Comparison of ENCODE assay signal across 1 cellular context in the genomic region with DNA sequence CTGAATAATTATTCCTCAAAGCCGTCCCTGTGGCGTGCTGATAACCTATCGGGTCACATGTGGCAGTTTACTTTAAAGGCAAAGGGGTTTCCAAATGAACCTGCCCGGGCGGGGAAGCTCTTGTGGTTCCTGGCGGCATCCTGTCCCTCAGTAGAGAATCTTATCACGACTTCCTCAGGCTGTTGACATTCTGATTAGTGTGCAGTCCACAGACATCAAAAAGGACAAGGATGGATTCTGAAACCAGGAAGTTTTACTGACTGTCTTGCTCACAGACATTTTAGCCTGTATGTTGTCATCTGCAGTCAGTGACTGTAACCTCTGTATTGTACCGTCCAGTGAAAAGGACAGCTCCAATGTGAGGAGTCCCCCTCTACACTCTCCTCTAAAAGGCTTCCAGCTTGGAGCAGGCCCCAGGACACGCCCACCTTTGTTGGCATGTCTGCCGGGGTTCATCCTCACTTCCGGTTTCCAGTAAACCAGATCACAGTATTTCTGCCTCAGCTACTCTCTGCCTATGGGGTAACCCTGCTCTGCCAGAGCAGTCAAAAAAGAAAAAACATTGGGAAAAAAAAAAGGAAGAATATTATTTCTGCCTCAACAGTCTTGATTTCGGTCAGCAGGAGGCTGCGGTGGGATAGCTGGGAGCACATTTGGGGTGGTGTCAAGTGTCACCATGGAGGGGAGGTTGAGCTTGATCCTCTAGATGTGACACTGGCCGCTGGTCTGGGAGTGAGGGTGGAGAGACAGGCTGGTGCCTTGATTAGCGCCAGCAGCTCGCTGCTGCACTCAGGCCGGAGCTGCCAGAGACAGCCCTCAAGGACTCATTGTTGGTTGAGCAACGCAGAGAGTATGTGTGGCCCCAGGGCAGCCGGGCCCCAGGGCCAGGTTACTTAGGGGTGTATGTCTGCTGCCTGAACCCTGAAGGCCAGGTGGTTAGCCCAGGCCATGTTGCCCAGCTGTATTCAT.
TF ChIP-seq lines count a peak whose summit lies in the region.

No MANE protein-coding gene starts in this region.

TF ChIP-seq in HepG2, 621 proteins besides CTCF, POLR2A, EP300 and RAD21 (continued from another document and continues in another):
- TF ChIP-seq, protein P1, sequence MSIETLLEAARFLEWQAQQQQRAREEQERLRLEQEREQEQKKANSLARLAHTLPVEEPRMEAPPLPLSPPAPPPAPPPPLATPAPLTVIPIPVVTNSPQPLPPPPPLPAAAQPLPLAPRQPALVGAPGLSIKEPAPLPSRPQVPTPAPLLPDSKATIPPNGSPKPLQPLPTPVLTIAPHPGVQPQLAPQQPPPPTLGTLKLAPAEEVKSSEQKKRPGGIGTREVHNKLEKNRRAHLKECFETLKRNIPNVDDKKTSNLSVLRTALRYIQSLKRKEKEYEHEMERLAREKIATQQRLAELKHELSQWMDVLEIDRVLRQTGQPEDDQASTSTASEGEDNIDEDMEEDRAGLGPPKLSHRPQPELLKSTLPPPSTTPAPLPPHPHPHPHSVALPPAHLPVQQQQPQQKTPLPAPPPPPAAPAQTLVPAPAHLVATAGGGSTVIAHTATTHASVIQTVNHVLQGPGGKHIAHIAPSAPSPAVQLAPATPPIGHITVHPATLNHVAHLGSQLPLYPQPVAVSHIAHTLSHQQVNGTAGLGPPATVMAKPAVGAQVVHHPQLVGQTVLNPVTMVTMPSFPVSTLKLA (IDR thresholded peaks at IDR 0.05): no peak
- TF ChIP-seq, protein P2, sequence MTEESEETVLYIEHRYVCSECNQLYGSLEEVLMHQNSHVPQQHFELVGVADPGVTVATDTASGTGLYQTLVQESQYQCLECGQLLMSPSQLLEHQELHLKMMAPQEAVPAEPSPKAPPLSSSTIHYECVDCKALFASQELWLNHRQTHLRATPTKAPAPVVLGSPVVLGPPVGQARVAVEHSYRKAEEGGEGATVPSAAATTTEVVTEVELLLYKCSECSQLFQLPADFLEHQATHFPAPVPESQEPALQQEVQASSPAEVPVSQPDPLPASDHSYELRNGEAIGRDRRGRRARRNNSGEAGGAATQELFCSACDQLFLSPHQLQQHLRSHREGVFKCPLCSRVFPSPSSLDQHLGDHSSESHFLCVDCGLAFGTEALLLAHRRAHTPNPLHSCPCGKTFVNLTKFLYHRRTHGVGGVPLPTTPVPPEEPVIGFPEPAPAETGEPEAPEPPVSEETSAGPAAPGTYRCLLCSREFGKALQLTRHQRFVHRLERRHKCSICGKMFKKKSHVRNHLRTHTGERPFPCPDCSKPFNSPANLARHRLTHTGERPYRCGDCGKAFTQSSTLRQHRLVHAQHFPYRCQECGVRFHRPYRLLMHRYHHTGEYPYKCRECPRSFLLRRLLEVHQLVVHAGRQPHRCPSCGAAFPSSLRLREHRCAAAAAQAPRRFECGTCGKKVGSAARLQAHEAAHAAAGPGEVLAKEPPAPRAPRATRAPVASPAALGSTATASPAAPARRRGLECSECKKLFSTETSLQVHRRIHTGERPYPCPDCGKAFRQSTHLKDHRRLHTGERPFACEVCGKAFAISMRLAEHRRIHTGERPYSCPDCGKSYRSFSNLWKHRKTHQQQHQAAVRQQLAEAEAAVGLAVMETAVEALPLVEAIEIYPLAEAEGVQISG (CRISPR knock-in tag; IDR thresholded peaks at IDR 0.05): peak; percentile 8
- TF ChIP-seq ZSCAN22 (CRISPR knock-in tag; IDR thresholded peaks at IDR 0.05) (no peak; the same call in 1 of the 2 replicates), ZNF160 (CRISPR knock-in tag; IDR thresholded peaks at IDR 0.05) (no peak), ZNF761 (CRISPR knock-in tag; conservative IDR thresholded peaks at IDR 0.05) (no peak; the same call in 1 of the 2 replicates), FOXO1 (CRISPR knock-in tag; IDR thresholded peaks at IDR 0.05) (0 out of 2 replicates have a peak, but pooled peaks have one; percentile 49), FOXA3 (CRISPR knock-in tag; IDR thresholded peaks at IDR 0.05) (peak; percentile 91), AKAP8 (CRISPR knock-in tag; IDR thresholded peaks at IDR 0.05) (0 out of 2 replicates have a peak, but pooled peaks have one; percentile 71), ARHGAP35 (CRISPR knock-in tag; IDR thresholded peaks at IDR 0.05; ENCODE audit: borderline replicate concordance) (no peak), ZNF720 (CRISPR knock-in tag; IDR thresholded peaks at IDR 0.05) (no peak), ZNF207 (IDR thresholded peaks at IDR 0.05; ENCODE audit: borderline replicate concordance) (no peak)
- TF ChIP-seq, protein P3, sequence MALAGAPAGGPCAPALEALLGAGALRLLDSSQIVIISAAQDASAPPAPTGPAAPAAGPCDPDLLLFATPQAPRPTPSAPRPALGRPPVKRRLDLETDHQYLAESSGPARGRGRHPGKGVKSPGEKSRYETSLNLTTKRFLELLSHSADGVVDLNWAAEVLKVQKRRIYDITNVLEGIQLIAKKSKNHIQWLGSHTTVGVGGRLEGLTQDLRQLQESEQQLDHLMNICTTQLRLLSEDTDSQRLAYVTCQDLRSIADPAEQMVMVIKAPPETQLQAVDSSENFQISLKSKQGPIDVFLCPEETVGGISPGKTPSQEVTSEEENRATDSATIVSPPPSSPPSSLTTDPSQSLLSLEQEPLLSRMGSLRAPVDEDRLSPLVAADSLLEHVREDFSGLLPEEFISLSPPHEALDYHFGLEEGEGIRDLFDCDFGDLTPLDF (CRISPR knock-in tag; IDR thresholded peaks at IDR 0.05): 0 out of 2 replicates have a peak, but pooled peaks have one; percentile 40
- TF ChIP-seq, protein P4, sequence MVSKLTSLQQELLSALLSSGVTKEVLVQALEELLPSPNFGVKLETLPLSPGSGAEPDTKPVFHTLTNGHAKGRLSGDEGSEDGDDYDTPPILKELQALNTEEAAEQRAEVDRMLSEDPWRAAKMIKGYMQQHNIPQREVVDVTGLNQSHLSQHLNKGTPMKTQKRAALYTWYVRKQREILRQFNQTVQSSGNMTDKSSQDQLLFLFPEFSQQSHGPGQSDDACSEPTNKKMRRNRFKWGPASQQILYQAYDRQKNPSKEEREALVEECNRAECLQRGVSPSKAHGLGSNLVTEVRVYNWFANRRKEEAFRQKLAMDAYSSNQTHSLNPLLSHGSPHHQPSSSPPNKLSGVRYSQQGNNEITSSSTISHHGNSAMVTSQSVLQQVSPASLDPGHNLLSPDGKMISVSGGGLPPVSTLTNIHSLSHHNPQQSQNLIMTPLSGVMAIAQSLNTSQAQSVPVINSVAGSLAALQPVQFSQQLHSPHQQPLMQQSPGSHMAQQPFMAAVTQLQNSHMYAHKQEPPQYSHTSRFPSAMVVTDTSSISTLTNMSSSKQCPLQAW (CRISPR knock-in tag; IDR thresholded peaks at IDR 0.05): peak; percentile 14; the same call in 1 of the 2 replicates
- TF ChIP-seq, protein P5, sequence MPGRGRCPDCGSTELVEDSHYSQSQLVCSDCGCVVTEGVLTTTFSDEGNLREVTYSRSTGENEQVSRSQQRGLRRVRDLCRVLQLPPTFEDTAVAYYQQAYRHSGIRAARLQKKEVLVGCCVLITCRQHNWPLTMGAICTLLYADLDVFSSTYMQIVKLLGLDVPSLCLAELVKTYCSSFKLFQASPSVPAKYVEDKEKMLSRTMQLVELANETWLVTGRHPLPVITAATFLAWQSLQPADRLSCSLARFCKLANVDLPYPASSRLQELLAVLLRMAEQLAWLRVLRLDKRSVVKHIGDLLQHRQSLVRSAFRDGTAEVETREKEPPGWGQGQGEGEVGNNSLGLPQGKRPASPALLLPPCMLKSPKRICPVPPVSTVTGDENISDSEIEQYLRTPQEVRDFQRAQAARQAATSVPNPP (CRISPR knock-in tag; IDR thresholded peaks at IDR 0.05): no peak; the same call in 1 of the 2 replicates
- TF ChIP-seq, protein P6, sequence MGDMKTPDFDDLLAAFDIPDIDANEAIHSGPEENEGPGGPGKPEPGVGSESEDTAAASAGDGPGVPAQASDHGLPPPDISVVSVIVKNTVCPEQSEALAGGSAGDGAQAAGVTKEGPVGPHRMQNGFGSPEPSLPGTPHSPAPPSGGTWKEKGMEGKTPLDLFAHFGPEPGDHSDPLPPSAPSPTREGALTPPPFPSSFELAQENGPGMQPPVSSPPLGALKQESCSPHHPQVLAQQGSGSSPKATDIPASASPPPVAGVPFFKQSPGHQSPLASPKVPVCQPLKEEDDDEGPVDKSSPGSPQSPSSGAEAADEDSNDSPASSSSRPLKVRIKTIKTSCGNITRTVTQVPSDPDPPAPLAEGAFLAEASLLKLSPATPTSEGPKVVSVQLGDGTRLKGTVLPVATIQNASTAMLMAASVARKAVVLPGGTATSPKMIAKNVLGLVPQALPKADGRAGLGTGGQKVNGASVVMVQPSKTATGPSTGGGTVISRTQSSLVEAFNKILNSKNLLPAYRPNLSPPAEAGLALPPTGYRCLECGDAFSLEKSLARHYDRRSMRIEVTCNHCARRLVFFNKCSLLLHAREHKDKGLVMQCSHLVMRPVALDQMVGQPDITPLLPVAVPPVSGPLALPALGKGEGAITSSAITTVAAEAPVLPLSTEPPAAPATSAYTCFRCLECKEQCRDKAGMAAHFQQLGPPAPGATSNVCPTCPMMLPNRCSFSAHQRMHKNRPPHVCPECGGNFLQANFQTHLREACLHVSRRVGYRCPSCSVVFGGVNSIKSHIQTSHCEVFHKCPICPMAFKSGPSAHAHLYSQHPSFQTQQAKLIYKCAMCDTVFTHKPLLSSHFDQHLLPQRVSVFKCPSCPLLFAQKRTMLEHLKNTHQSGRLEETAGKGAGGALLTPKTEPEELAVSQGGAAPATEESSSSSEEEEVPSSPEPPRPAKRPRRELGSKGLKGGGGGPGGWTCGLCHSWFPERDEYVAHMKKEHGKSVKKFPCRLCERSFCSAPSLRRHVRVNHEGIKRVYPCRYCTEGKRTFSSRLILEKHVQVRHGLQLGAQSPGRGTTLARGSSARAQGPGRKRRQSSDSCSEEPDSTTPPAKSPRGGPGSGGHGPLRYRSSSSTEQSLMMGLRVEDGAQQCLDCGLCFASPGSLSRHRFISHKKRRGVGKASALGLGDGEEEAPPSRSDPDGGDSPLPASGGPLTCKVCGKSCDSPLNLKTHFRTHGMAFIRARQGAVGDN (CRISPR knock-in tag; IDR thresholded peaks at IDR 0.05): peak; percentile 92
- TF ChIP-seq, protein P7, sequence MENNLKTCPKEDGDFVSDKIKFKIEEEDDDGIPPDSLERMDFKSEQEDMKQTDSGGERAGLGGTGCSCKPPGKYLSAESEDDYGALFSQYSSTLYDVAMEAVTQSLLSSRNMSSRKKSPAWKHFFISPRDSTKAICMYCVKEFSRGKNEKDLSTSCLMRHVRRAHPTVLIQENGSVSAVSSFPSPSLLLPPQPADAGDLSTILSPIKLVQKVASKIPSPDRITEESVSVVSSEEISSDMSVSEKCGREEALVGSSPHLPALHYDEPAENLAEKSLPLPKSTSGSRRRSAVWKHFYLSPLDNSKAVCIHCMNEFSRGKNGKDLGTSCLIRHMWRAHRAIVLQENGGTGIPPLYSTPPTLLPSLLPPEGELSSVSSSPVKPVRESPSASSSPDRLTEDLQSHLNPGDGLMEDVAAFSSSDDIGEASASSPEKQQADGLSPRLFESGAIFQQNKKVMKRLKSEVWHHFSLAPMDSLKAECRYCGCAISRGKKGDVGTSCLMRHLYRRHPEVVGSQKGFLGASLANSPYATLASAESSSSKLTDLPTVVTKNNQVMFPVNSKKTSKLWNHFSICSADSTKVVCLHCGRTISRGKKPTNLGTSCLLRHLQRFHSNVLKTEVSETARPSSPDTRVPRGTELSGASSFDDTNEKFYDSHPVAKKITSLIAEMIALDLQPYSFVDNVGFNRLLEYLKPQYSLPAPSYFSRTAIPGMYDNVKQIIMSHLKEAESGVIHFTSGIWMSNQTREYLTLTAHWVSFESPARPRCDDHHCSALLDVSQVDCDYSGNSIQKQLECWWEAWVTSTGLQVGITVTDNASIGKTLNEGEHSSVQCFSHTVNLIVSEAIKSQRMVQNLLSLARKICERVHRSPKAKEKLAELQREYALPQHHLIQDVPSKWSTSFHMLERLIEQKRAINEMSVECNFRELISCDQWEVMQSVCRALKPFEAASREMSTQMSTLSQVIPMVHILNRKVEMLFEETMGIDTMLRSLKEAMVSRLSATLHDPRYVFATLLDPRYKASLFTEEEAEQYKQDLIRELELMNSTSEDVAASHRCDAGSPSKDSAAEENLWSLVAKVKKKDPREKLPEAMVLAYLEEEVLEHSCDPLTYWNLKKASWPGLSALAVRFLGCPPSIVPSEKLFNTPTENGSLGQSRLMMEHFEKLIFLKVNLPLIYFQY (CRISPR knock-in tag; IDR thresholded peaks at IDR 0.05; ENCODE audit: borderline replicate concordance): no peak
- TF ChIP-seq, protein P8, sequence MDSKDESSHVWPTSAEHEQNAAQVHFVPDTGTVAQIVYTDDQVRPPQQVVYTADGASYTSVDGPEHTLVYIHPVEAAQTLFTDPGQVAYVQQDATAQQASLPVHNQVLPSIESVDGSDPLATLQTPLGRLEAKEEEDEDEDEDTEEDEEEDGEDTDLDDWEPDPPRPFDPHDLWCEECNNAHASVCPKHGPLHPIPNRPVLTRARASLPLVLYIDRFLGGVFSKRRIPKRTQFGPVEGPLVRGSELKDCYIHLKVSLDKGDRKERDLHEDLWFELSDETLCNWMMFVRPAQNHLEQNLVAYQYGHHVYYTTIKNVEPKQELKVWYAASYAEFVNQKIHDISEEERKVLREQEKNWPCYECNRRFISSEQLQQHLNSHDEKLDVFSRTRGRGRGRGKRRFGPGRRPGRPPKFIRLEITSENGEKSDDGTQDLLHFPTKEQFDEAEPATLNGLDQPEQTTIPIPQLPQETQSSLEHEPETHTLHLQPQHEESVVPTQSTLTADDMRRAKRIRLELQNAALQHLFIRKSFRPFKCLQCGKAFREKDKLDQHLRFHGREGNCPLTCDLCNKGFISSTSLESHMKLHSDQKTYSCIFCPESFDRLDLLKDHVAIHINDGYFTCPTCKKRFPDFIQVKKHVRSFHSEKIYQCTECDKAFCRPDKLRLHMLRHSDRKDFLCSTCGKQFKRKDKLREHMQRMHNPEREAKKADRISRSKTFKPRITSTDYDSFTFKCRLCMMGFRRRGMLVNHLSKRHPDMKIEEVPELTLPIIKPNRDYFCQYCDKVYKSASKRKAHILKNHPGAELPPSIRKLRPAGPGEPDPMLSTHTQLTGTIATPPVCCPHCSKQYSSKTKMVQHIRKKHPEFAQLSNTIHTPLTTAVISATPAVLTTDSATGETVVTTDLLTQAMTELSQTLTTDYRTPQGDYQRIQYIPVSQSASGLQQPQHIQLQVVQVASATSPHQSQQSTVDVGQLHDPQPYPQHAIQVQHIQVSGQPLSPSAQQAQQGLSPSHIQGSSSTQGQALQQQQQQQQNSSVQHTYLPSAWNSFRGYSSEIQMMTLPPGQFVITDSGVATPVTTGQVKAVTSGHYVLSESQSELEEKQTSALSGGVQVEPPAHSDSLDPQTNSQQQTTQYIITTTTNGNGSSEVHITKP (CRISPR knock-in tag; IDR thresholded peaks at IDR 0.05; ENCODE audit: low read depth): peak; percentile 80
- TF ChIP-seq, protein P9, sequence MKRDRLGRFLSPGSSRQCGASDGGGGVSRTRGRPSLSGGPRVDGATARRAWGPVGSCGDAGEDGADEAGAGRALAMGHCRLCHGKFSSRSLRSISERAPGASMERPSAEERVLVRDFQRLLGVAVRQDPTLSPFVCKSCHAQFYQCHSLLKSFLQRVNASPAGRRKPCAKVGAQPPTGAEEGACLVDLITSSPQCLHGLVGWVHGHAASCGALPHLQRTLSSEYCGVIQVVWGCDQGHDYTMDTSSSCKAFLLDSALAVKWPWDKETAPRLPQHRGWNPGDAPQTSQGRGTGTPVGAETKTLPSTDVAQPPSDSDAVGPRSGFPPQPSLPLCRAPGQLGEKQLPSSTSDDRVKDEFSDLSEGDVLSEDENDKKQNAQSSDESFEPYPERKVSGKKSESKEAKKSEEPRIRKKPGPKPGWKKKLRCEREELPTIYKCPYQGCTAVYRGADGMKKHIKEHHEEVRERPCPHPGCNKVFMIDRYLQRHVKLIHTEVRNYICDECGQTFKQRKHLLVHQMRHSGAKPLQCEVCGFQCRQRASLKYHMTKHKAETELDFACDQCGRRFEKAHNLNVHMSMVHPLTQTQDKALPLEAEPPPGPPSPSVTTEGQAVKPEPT (CRISPR knock-in tag; IDR thresholded peaks at IDR 0.05; ENCODE audit: low read depth): no peak
